ENCODE assay signal across 20 cellular contexts in genomic region chrX:46602468-46603102, GRCh38. TPM values are rescaled to one million over a fixed set of nuclear protein-coding genes. Genes with fewer than 3 reads are reported as not detected.
DNase-seq lines count a peak whose midpoint lies in the region; ATAC-seq, FAIRE-seq and TF ChIP-seq lines count a peak whose summit lies in the region.
"Had no signal": no experiment of that assay in that cellular context is flagged by ENCODE, and none has a peak within 500 bp of the region (broad histone marks: within the 10 kb centered on the region; RNA-seq: fewer than 3 reads in every experiment).

No MANE protein-coding gene starts in this region.

- TF ChIP-seq POLR2A in HepG2 (IDR thresholded peaks at IDR 0.05; ENCODE audit: insufficient read depth in 1 of 2, low read depth in 2 of 2, low read length in 2 of 2) (no peak), adrenal gland (IDR thresholded peaks at IDR 0.05) (no peak)

- no peaks in the 10 kb centered on the region for H3K9me3 Mint-ChIP-seq in WTC11
- H3K9me3 Mint-ChIP-seq in CD8-positive, alpha-beta T cell: no peaks in the 10 kb centered on the region
- H3K9me3 Mint-ChIP-seq: CD14-positive monocyte; CD8-positive, alpha-beta memory T cell had no signal

- H3K4me1 ChIP-seq in right cardiac atrium (ENCODE audit: control insufficient read depth, insufficient read depth, low read length): peaks cover 3% of the 10 kb centered on the region
- H3K4me1 ChIP-seq in HepG2 (ENCODE audit: insufficient read depth, low read length): no peaks in the 10 kb centered on the region
- H3K4me1 ChIP-seq in adrenal gland (replicated peaks in 1 of 2): no peaks in the 10 kb centered on the region
- H3K4me1 ChIP-seq in CD8-positive, alpha-beta T cell (ENCODE audit: insufficient read depth, low read length): no peaks in the 10 kb centered on the region

- DNase-seq in right cardiac atrium (no peak), left ventricle myocardium superior (no peak), WTC11 (ENCODE audit: low spot score) (no peak), HepG2 (ENCODE audit: low spot score) (no peak), adrenal gland (no peak)
- DNase-seq in CD8-positive, alpha-beta T cell: no peak
- DNase-seq: 8988T; CD8-positive, alpha-beta memory T cell; COR-L47; DMS 273 treated with DMSO at 0.1 percent for 48 hours; DMS53; DND-41; EL; H9 had no signal

- no peaks in the 10 kb centered on the region for H3K27me3 Mint-ChIP-seq in WTC11 (ENCODE audit: low read depth)
- peaks cover 1% of the 10 kb centered on the region for H3K27me3 Mint-ChIP-seq in CD8-positive, alpha-beta T cell (ENCODE audit: low read depth)
- H3K27me3 Mint-ChIP-seq: CD8-positive, alpha-beta memory T cell had no signal

- no peak overlapping the region for H3K4me3 Mint-ChIP-seq in WTC11
- no peak overlapping the region for H3K4me3 Mint-ChIP-seq in CD8-positive, alpha-beta T cell
- H3K4me3 Mint-ChIP-seq: CD14-positive monocyte; CD8-positive, alpha-beta memory T cell; H9 had no signal

- H2AFZ ChIP-seq in HepG2 (ENCODE audit: low read length): no peak overlapping the region

- no peaks in the 10 kb centered on the region for H4K20me1 ChIP-seq in HepG2 (ENCODE audit: insufficient read depth, low read length)
- H4K20me1 ChIP-seq: BLaER1 had no signal

- POLR2A ChIA-PET in WTC11 (lab: Charles Lee): no interaction called here
- POLR2A ChIA-PET in HepG2 (lab: Yijun Ruan, JAX): no interaction called here
- POLR2A ChIA-PET in CD8-positive, alpha-beta T cell (lab: Charles Lee): no interaction called here

- CTCF ChIA-PET in WTC11 (lab: Charles Lee) (no interaction called here), HepG2 (lab: Yijun Ruan, JAX; ENCODE audit: low intra/inter-chr PET ratio, low total read pairs) (no interaction called here)
- CTCF ChIA-PET in CD8-positive, alpha-beta T cell (lab: Charles Lee): interaction anchor here (0.6 kb wide), 1 partner anchor 709 kb away, joined by 3 read pairs; no protein-coding TSS in a partner anchor

- no peak overlapping the region for H3K4me2 ChIP-seq in HepG2 (ENCODE audit: low read depth, low read length)
- H3K4me2 ChIP-seq: BLaER1 had no signal

- BruUV-seq in HepG2 (replicated peaks; lab: Mats Ljungman, UMichigan): no TSS peak

- peaks cover 8% of the 10 kb centered on the region; the same call in 1 of the 2 replicates for H3K36me3 Mint-ChIP-seq in WTC11
- H3K36me3 Mint-ChIP-seq in CD8-positive, alpha-beta T cell: no peaks in the 10 kb centered on the region

- no peak overlapping the region for H3K9ac ChIP-seq in HepG2 (ENCODE audit: insufficient read depth, low read depth, low read length)
- H3K9ac ChIP-seq: BLaER1 had no signal

- TF ChIP-seq EP300 in HepG2 (IDR thresholded peaks at IDR 0.05; ENCODE audit: low read depth in 2 of 2, low read length in 2 of 2) (no peak), HepG2 (CRISPR knock-in tag; IDR thresholded peaks at IDR 0.05; ENCODE audit: borderline replicate concordance) (no peak)

- peaks cover 7% of the 10 kb centered on the region for H3K4me1 Mint-ChIP-seq in WTC11
- no peaks in the 10 kb centered on the region for H3K4me1 Mint-ChIP-seq in CD8-positive, alpha-beta T cell (ENCODE audit: low read depth)
- H3K4me1 Mint-ChIP-seq: H9 had no signal

- in situ Hi-C loops in HepG2 (cut with HindIII; ENCODE audit: extremely low pct_ligation_motif_present, low pct_unique_long_range_greater_than_20kb): no loop called here

- TF ChIP-seq RAD21 in HepG2 (CRISPR knock-in tag; IDR thresholded peaks at IDR 0.05): no peak

- H3K36me3 ChIP-seq in HepG2 (replicated peaks in 1 of 2; ENCODE audit: control insufficient read depth in 1 of 2, insufficient read depth in 2 of 2, low read length in 2 of 2) (no peaks in the 10 kb centered on the region; a peak in 1 of 5 replicates), adrenal gland (replicated peaks in 1 of 2) (no peaks in the 10 kb centered on the region)
- H3K36me3 ChIP-seq in CD8-positive, alpha-beta T cell (ENCODE audit: insufficient read depth, low read length): no peaks in the 10 kb centered on the region

- ATAC-seq in right cardiac atrium (no peak), left ventricle myocardium superior (no peak), WTC11 (no peak), HepG2 (no peak), GM18870 (IDR thresholded peaks at IDR 0.05; ENCODE audit: unreplicated experiment) (no peak), HG03159 (IDR thresholded peaks at IDR 0.05; ENCODE audit: unreplicated experiment) (no peak)
- no peak for ATAC-seq in CD8-positive, alpha-beta T cell

- WGBS in right cardiac atrium: 84% methylated on average over 6 of the region's 6 CpGs
- WGBS in HepG2 (ENCODE audit: low lambda C conversion rate): 97% methylated on average over 6 of the region's 6 CpGs
- 81 to 95% (median 85%) methylated on average over 3 to 6 of the region's 6 CpGs for WGBS in adrenal gland, 4 donors

- H3K27me3 ChIP-seq in right cardiac atrium (ENCODE audit: control insufficient read depth, insufficient read depth) (no peaks in the 10 kb centered on the region), HepG2 (ENCODE audit: control insufficient read depth in 1 of 2, insufficient read depth in 2 of 2, low read length in 2 of 2) (no peaks in the 10 kb centered on the region), adrenal gland (no peaks in the 10 kb centered on the region)
- H3K27me3 ChIP-seq in CD8-positive, alpha-beta T cell (ENCODE audit: insufficient read depth, low read length): no peaks in the 10 kb centered on the region
- H3K27me3 ChIP-seq: BLaER1 had no signal

- peak overlapping the region; percentile 41; the same call in 1 of the 2 replicates for H3K27ac Mint-ChIP-seq in WTC11
- no peak overlapping the region for H3K27ac Mint-ChIP-seq in CD8-positive, alpha-beta T cell
- H3K27ac Mint-ChIP-seq: CD14-positive monocyte, H9 had no signal

- H3K27ac ChIP-seq in right cardiac atrium (ENCODE audit: low read length) (peak overlapping the region; percentile 4), HepG2 (ENCODE audit: extremely low read length, insufficient read depth, low read length) (no peak overlapping the region), adrenal gland (no peak overlapping the region)
- H3K27ac ChIP-seq in CD8-positive, alpha-beta T cell (ENCODE audit: low read depth, low read length): no peak overlapping the region
- H3K27ac ChIP-seq: BLaER1 had no signal

- H3K79me2 ChIP-seq in HepG2 (ENCODE audit: insufficient read depth, low read length): no peaks in the 10 kb centered on the region

- intact Hi-C loops in right cardiac atrium (cut with DNase I): no loop called here
- intact Hi-C loops in left ventricle myocardium superior (cut with micrococcal nuclease): no loop called here
- intact Hi-C loops in HepG2 (cut with micrococcal nuclease; ENCODE audit: unreplicated experiment): no loop called here
- intact Hi-C loops in adrenal gland (cut with DNase I): no loop called here
- intact Hi-C loops in CD8-positive, alpha-beta T cell (cut with DNase I, micrococcal nuclease): no loop called here

- no peaks in the 10 kb centered on the region for H3K9me3 ChIP-seq in right cardiac atrium (ENCODE audit: control insufficient read depth, low read length)
- H3K9me3 ChIP-seq in HepG2 (ENCODE audit: low read length): no peaks in the 10 kb centered on the region
- H3K9me3 ChIP-seq in adrenal gland (replicated peaks in 1 of 3): no peaks in the 10 kb centered on the region
- no peaks in the 10 kb centered on the region for H3K9me3 ChIP-seq in CD8-positive, alpha-beta T cell (ENCODE audit: low read length)
- H3K9me3 ChIP-seq: BLaER1 had no signal

- H3K4me3 ChIP-seq in right cardiac atrium (ENCODE audit: low read length) (no peak overlapping the region), HepG2 (replicated peaks in 1 of 3; ENCODE audit: insufficient read depth in 1 of 3, low read depth in 2 of 3, low read length in 3 of 3) (no peak overlapping the region), adrenal gland (no peak overlapping the region)
- no peak overlapping the region for H3K4me3 ChIP-seq in CD8-positive, alpha-beta T cell (ENCODE audit: low read depth, low read length)
- H3K4me3 ChIP-seq: BLaER1 had no signal

- peak; percentile 18 for FAIRE-seq in HepG2 (lab: Jason Lieb, UNC)
- FAIRE-seq: GM18507, H1 had no signal

- no peak for TF ChIP-seq CTCF in WTC11 (IDR thresholded peaks at IDR 0.05)
- no peak for TF ChIP-seq CTCF in HepG2 (CRISPR knock-in tag; IDR thresholded peaks at IDR 0.05)
- no peak for TF ChIP-seq CTCF in adrenal gland (IDR thresholded peaks at IDR 0.05)
- no peak for TF ChIP-seq CTCF in CD8-positive, alpha-beta T cell (IDR thresholded peaks at IDR 0.05)

RNA-seq across cellular contexts. Expression of gene CHST7, which starts 29.0 kb away (rescaled TPM):
- 10 to 100 TPM; 12.8 to 41.5 (median 16.2) TPM for total RNA-seq in right cardiac atrium
- 10.6 TPM for polyA plus RNA-seq in right cardiac atrium
- total RNA-seq in left ventricle myocardium superior: 13.8 TPM
- 17.0 to 19.6 TPM (median 18.5 TPM) in 3 replicates for total RNA-seq in WTC11 (2021)
- 2.6 and 5.2 TPM in 2 replicates for total RNA-seq in HepG2 (2016; rRNA removed; fragmentation: Illumina TruSeq; extraction: Trizol)
- total RNA-seq in HepG2 (2016; cell fraction: cytosol; rRNA removed; fragmentation: Illumina TruSeq; extraction: Trizol; ENCODE audit: low read depth): 1.1 and 1.3 TPM in 2 replicates
- 2.8 and 5.0 TPM in 2 replicates for total RNA-seq in HepG2 (2016; cell fraction: insoluble cytoplasmic fraction; rRNA removed; fragmentation: Illumina TruSeq; extraction: Trizol)
- 1.9 and 2.2 TPM in 2 replicates for total RNA-seq in HepG2 (2016; cell fraction: membrane; rRNA removed; fragmentation: Illumina TruSeq; extraction: Trizol)
- 3.6 and 5.2 TPM in 2 replicates for total RNA-seq in HepG2 (2016; cell fraction: nucleus; rRNA removed; fragmentation: Illumina TruSeq; extraction: Trizol)
- polyA plus RNA-seq in HepG2 (2011; rRNA removed): 2.4 and 2.8 TPM in 2 replicates
- polyA plus RNA-seq in HepG2 (2011; cell fraction: cytosol; rRNA removed): 3.3 and 4.2 TPM in 2 replicates
- 2.5 and 3.6 TPM in 2 replicates for polyA plus RNA-seq in HepG2 (2011; cell fraction: nucleus; rRNA removed)
- polyA plus RNA-seq in HepG2 (2012): 2.3 and 2.6 TPM in 2 replicates
- 0.46 and 0.62 TPM in 2 replicates for polyA plus RNA-seq in HepG2 (2016; cell fraction: cytosol; fragmentation: Illumina TruSeq; extraction: Trizol; ENCODE audit: low read depth)
- 1.7 and 2.0 TPM in 2 replicates for polyA plus RNA-seq in HepG2 (2016; cell fraction: insoluble cytoplasmic fraction; fragmentation: Illumina TruSeq; extraction: Trizol; ENCODE audit: low read depth)
- 0.87 and 0.94 TPM in 2 replicates for polyA plus RNA-seq in HepG2 (2016; cell fraction: membrane; fragmentation: Illumina TruSeq; extraction: Trizol; ENCODE audit: low read depth)
- 3.1 and 3.3 TPM in 2 replicates for polyA plus RNA-seq in HepG2 (2016; cell fraction: nucleus; fragmentation: Illumina TruSeq; extraction: Trizol; ENCODE audit: insufficient read depth, low read depth)
- polyA minus RNA-seq in HepG2 (2011; rRNA and poly(A)+ RNA removed; ENCODE audit: low replicate concordance): 0.07 and 5.7 TPM in 2 replicates
- polyA minus RNA-seq in HepG2 (2011; cell fraction: cytosol; rRNA and poly(A)+ RNA removed): 2.6 and 4.3 TPM in 2 replicates
- 3.5 and 4.4 TPM in 2 replicates for polyA minus RNA-seq in HepG2 (2011; cell fraction: nucleus; rRNA and poly(A)+ RNA removed)
- 10 to 100 TPM in 4 of 8 donors, 1 to 10 TPM in 4; 4.1 to 24.1 (median 10.2) TPM for total RNA-seq in adrenal gland
- 1 to 10 TPM; 1.8 to 2.8 (median 2.2) TPM for polyA plus RNA-seq in adrenal gland
- 1 to 10 TPM; 9.4 to 9.7 TPM for total RNA-seq in CD8-positive, alpha-beta T cell

RNA-seq across cellular contexts. Expression of gene ZNF674, which starts 57.4 kb away (rescaled TPM):
- total RNA-seq in right cardiac atrium (1 to 10 TPM; 2.7 to 3.2 (median 3.0) TPM), left ventricle myocardium superior (3.0 TPM), WTC11 (2021) (4.4 to 7.6 TPM (median 7.0 TPM) in 3 replicates), HepG2 (2016; rRNA removed; fragmentation: Illumina TruSeq; extraction: Trizol) (3.5 and 4.2 TPM in 2 replicates), adrenal gland (10 to 100 TPM in 1 of 8 donors, 1 to 10 TPM in 7; 2.1 to 16.3 (median 4.6) TPM)
- polyA plus RNA-seq in right cardiac atrium (1.4 TPM), HepG2 (2011; rRNA removed) (2.9 and 4.0 TPM in 2 replicates), adrenal gland (1 to 10 TPM in 2 of 3 donors, under 1 TPM in 1; 0.71 to 3.6 (median 1.9) TPM)
- 0.35 and 1.0 TPM in 2 replicates for total RNA-seq in HepG2 (2016; cell fraction: cytosol; rRNA removed; fragmentation: Illumina TruSeq; extraction: Trizol; ENCODE audit: low read depth)
- 2.6 and 4.7 TPM in 2 replicates for total RNA-seq in HepG2 (2016; cell fraction: insoluble cytoplasmic fraction; rRNA removed; fragmentation: Illumina TruSeq; extraction: Trizol)
- total RNA-seq in HepG2 (2016; cell fraction: membrane; rRNA removed; fragmentation: Illumina TruSeq; extraction: Trizol): 1.1 and 1.5 TPM in 2 replicates
- 2.3 and 4.8 TPM in 2 replicates for total RNA-seq in HepG2 (2016; cell fraction: nucleus; rRNA removed; fragmentation: Illumina TruSeq; extraction: Trizol)
- 1.3 and 2.6 TPM in 2 replicates for polyA plus RNA-seq in HepG2 (2011; cell fraction: cytosol; rRNA removed)
- 4.5 and 5.2 TPM in 2 replicates for polyA plus RNA-seq in HepG2 (2011; cell fraction: nucleus; rRNA removed)
- polyA plus RNA-seq in HepG2 (2012): 1.7 and 2.4 TPM in 2 replicates
- polyA plus RNA-seq in HepG2 (2016; cell fraction: cytosol; fragmentation: Illumina TruSeq; extraction: Trizol; ENCODE audit: low read depth): 0.17 and 0.28 TPM in 2 replicates
- polyA plus RNA-seq in HepG2 (2016; cell fraction: insoluble cytoplasmic fraction; fragmentation: Illumina TruSeq; extraction: Trizol; ENCODE audit: low read depth): 2.6 and 3.3 TPM in 2 replicates
- 0.33 and 0.52 TPM in 2 replicates for polyA plus RNA-seq in HepG2 (2016; cell fraction: membrane; fragmentation: Illumina TruSeq; extraction: Trizol; ENCODE audit: low read depth)
- polyA plus RNA-seq in HepG2 (2016; cell fraction: nucleus; fragmentation: Illumina TruSeq; extraction: Trizol; ENCODE audit: insufficient read depth, low read depth): 5.1 and 5.8 TPM in 2 replicates
- 9.1 and 19.5 TPM in 2 replicates for polyA minus RNA-seq in HepG2 (2011; rRNA and poly(A)+ RNA removed; ENCODE audit: low replicate concordance)
- polyA minus RNA-seq in HepG2 (2011; cell fraction: cytosol; rRNA and poly(A)+ RNA removed): 1.8 and 2.8 TPM in 2 replicates
- polyA minus RNA-seq in HepG2 (2011; cell fraction: nucleus; rRNA and poly(A)+ RNA removed): 6.8 and 9.7 TPM in 2 replicates
- 1 to 10 TPM in 1 of 2 experiments, under 1 TPM in 1; 0.50 to 1.1 TPM for total RNA-seq in CD8-positive, alpha-beta T cell
